ENCODE assay signal across 9 cellular contexts in genomic region chr17:37643118-37643766, GRCh38. TPM values are rescaled to one million over a fixed set of nuclear protein-coding genes. Genes with fewer than 3 reads are reported as not detected.
DNase-seq lines count a peak whose midpoint lies in the region; ATAC-seq, FAIRE-seq and TF ChIP-seq lines count a peak whose summit lies in the region.
"Had no signal": no experiment of that assay in that cellular context is flagged by ENCODE, and none has a peak within 500 bp of the region (broad histone marks: within the 10 kb centered on the region; RNA-seq: fewer than 3 reads in every experiment).

A gene with protein sequence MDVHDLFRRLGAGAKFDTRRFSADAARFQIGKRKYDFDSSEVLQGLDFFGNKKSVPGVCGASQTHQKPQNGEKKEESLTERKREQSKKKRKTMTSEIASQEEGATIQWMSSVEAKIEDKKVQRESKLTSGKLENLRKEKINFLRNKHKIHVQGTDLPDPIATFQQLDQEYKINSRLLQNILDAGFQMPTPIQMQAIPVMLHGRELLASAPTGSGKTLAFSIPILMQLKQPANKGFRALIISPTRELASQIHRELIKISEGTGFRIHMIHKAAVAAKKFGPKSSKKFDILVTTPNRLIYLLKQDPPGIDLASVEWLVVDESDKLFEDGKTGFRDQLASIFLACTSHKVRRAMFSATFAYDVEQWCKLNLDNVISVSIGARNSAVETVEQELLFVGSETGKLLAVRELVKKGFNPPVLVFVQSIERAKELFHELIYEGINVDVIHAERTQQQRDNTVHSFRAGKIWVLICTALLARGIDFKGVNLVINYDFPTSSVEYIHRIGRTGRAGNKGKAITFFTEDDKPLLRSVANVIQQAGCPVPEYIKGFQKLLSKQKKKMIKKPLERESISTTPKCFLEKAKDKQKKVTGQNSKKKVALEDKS (minus strand): TSS chr17:37643446. CDS start chr17:37643420, 26 bp downstream.

- no peaks in the 10 kb centered on the region; the same call in 1 of the 2 replicates for H3K9me1 ChIP-seq in IMR-90 (ENCODE audit: insufficient read depth, low read length)
- no peaks in the 10 kb centered on the region for H3K9me1 ChIP-seq in endothelial cell of umbilical vein (replicated peaks; ENCODE audit: control insufficient read depth, extremely low read depth, insufficient read depth, low read length)

- peaks cover 40% of the 10 kb centered on the region for H3K4me1 Mint-ChIP-seq in CD4-positive, alpha-beta T cell (ENCODE audit: low read depth)
- peaks cover 24% of the 10 kb centered on the region for H3K4me1 Mint-ChIP-seq in mesothelial cell of epicardium

- H3K4me1 ChIP-seq in IMR-90 (ENCODE audit: control insufficient read depth, insufficient read depth, low read length) = peaks cover 3% of the 10 kb centered on the region; the same call in 1 of the 2 replicates
- H3K4me1 ChIP-seq in OCI-LY3 (ENCODE audit: low read length) = peaks cover 10% of the 10 kb centered on the region
- peaks cover 28% of the 10 kb centered on the region for H3K4me1 ChIP-seq in endothelial cell of umbilical vein (ENCODE audit: control insufficient read depth, extremely low read depth, insufficient read depth, low read length)

- BruUV-seq in IMR-90 (replicated peaks; lab: Mats Ljungman, UMichigan) = no TSS peak
- no TSS peak for BruUV-seq in endothelial cell of umbilical vein (replicated peaks; lab: Mats Ljungman, UMichigan)

- peak; percentile 79 to 88 (median 84) for DNase-seq in CD4-positive, alpha-beta T cell
- DNase-seq in IMR-90 (peak; percentile 85), endothelial cell of umbilical vein (ENCODE audit: low read depth, low spot score) (peak; percentile 95), mesothelial cell of epicardium (ENCODE audit: low spot score in 2 of 2, unreplicated experiment in 2 of 2) (peak; percentile 81 to 87)
- peak; percentile 85 for DNase-seq in activated CD8-positive, alpha-beta memory T cell treated with anti-CD3 and anti-CD28 coated beads, Interleukin-2, amount 50 U/mL, for 4 hours
- DNase-seq in stimulated activated CD8-positive, alpha-beta memory T cell treated with anti-CD3 and anti-CD28 coated beads, Interleukin-15, amount 100 ng/mL, for 24 hours (ENCODE audit: low read depth) = peak; percentile 62

- H3K27ac ChIP-seq in CD4-positive, alpha-beta T cell (ENCODE audit: low read depth, low read length) = peak within 1 kb of the TSS; percentile 61
- peak within 1 kb of the TSS; percentile 94 for H3K27ac ChIP-seq in IMR-90 (ENCODE audit: insufficient read depth, low read length)
- H3K27ac ChIP-seq in OCI-LY3 (ENCODE audit: low read length) = peak within 1 kb of the TSS; percentile 20
- H3K27ac ChIP-seq in endothelial cell of umbilical vein (ENCODE audit: insufficient read depth, low read depth, low read length) = peak within 1 kb of the TSS; percentile 73

- H3K36me3 ChIP-seq in IMR-90 (ENCODE audit: control insufficient read depth, insufficient read depth, low read length) (peaks cover 7% of the 10 kb centered on the region), OCI-LY3 (replicated peaks; ENCODE audit: low read depth, low read length) (peaks cover 12% of the 10 kb centered on the region), endothelial cell of umbilical vein (ENCODE audit: control insufficient read depth in 2 of 2, extremely low read depth in 1 of 2, insufficient read depth in 2 of 2, low read length in 2 of 2) (peaks cover 0 to 2% of the 10 kb centered on the region in 2 experiments)

- in situ Hi-C loops in IMR-90 (cut with MboI; ENCODE audit: low sequenced_read_pairs) = loop anchor here (25.0 kb wide), 1 partner anchor 644 kb away; the partner anchor contains the start of gene MRPL45

- peak within 1 kb of the TSS; percentile 59 to 86 for H4K8ac ChIP-seq in IMR-90 (ENCODE audit: low read depth in 2 of 2, low read length in 2 of 2)

- no peaks in the 10 kb centered on the region for H3K9me3 ChIP-seq in CD4-positive, alpha-beta T cell (ENCODE audit: control insufficient read depth, low read length)
- H3K9me3 ChIP-seq in IMR-90 (ENCODE audit: control insufficient read depth, insufficient read depth, low read length) = no peaks in the 10 kb centered on the region
- H3K9me3 ChIP-seq in OCI-LY3 (ENCODE audit: insufficient read depth, low read length) = no peaks in the 10 kb centered on the region
- no peaks in the 10 kb centered on the region for H3K9me3 ChIP-seq in endothelial cell of umbilical vein (replicated peaks; ENCODE audit: control insufficient read depth, insufficient read depth, low read length)

- H3K4me2 ChIP-seq in IMR-90 (ENCODE audit: low read depth, low read length) (peak within 1 kb of the TSS; percentile 89), OCI-LY3 (ENCODE audit: low read length) (peak within 1 kb of the TSS; percentile 93), endothelial cell of umbilical vein (ENCODE audit: insufficient read depth, low read length) (peak within 1 kb of the TSS; percentile 93)

- H4K20me1 ChIP-seq in IMR-90 (ENCODE audit: insufficient read depth, low read length) = no peaks in the 10 kb centered on the region; the same call in 1 of the 2 replicates
- H4K20me1 ChIP-seq in OCI-LY3 (ENCODE audit: insufficient read depth, low read length) = no peaks in the 10 kb centered on the region
- H4K20me1 ChIP-seq in endothelial cell of umbilical vein (replicated peaks; ENCODE audit: control insufficient read depth, extremely low read depth, insufficient read depth, low read length) = no peaks in the 10 kb centered on the region

- peak within 1 kb of the TSS; percentile 29; the same call in 1 of the 3 replicates for H2BK15ac ChIP-seq in IMR-90 (ENCODE audit: low read depth, low read length)

- H3K4me3 Mint-ChIP-seq in CD4-positive, alpha-beta T cell = peak within 1 kb of the TSS; percentile 97
- H3K4me3 Mint-ChIP-seq in mesothelial cell of epicardium = peak within 1 kb of the TSS; percentile 90

- peak within 1 kb of the TSS; percentile 95 for H3K23ac ChIP-seq in IMR-90 (ENCODE audit: low read depth, low read length)

- H3K9me3 Mint-ChIP-seq in CD4-positive, alpha-beta T cell = no peaks in the 10 kb centered on the region
- no peaks in the 10 kb centered on the region for H3K9me3 Mint-ChIP-seq in mesothelial cell of epicardium

- TF ChIP-seq POLR2A in IMR-90 (IDR thresholded peaks at IDR 0.05; ENCODE audit: low read depth, low read length) = peak; percentile 80
- peak; percentile 88 for TF ChIP-seq POLR2A in endothelial cell of umbilical vein (IDR thresholded peaks at IDR 0.05; ENCODE audit: low read depth, low read length)

- H2BK5ac ChIP-seq in IMR-90 (ENCODE audit: low read depth, low read length, poor library complexity, severe bottlenecking) = peak within 1 kb of the TSS; percentile 71

- peak within 1 kb of the TSS; percentile 95 for H3K9ac ChIP-seq in IMR-90 (ENCODE audit: low read depth, low read length)
- H3K9ac ChIP-seq in OCI-LY3 (ENCODE audit: low read length) = peak within 1 kb of the TSS; percentile 89
- H3K9ac ChIP-seq in endothelial cell of umbilical vein (replicated peaks; ENCODE audit: extremely low read depth, insufficient read depth, low read length) = peak within 1 kb of the TSS; percentile 90

- peak within 1 kb of the TSS; percentile 61 for H2AK5ac ChIP-seq in IMR-90 (ENCODE audit: low read depth, low read length)

- peak within 1 kb of the TSS; percentile 92 for H3K27ac Mint-ChIP-seq in CD4-positive, alpha-beta T cell
- peak within 1 kb of the TSS; percentile 95 for H3K27ac Mint-ChIP-seq in mesothelial cell of epicardium

- H2AFZ ChIP-seq in IMR-90 (replicated peaks; ENCODE audit: low read length, poor library complexity) (peak within 1 kb of the TSS; percentile 95), OCI-LY3 (ENCODE audit: low read depth, low read length) (peak within 1 kb of the TSS; percentile 92), endothelial cell of umbilical vein (ENCODE audit: low read depth, low read length) (peak within 1 kb of the TSS; percentile 70)

- intact Hi-C loops in CD4-positive, alpha-beta T cell (cut with DNase I, micrococcal nuclease) = loop anchor here in 1 of 2 experiments (2.0 to 5.0 kb wide), 3 partner anchors 32 to 286 kb away; no protein-coding TSS in a partner anchor
- intact Hi-C loops in IMR-90 (cut with micrococcal nuclease) = no loop called here
- intact Hi-C loops in endothelial cell of umbilical vein (cut with micrococcal nuclease) = loop anchor here (5.0 kb wide), 1 partner anchor 236 kb away; the partner anchor contains the start of genes ACACA and TADA2A

- peak within 1 kb of the TSS; percentile 82 for H4K91ac ChIP-seq in IMR-90 (ENCODE audit: insufficient read depth, low read depth, low read length)

- peak within 1 kb of the TSS; percentile 88 for H3K56ac ChIP-seq in IMR-90 (ENCODE audit: extremely low read depth, insufficient read depth, low read length)

- H4K5ac ChIP-seq in IMR-90 (ENCODE audit: low read depth, low read length) = peak within 1 kb of the TSS; percentile 59

- peaks cover 16% of the 10 kb centered on the region for H3K27me3 ChIP-seq in CD4-positive, alpha-beta T cell (ENCODE audit: control insufficient read depth, insufficient read depth, low read length)
- H3K27me3 ChIP-seq in IMR-90 (ENCODE audit: control insufficient read depth, insufficient read depth, low read length) = no peaks in the 10 kb centered on the region
- peaks cover 32% of the 10 kb centered on the region for H3K27me3 ChIP-seq in OCI-LY3 (ENCODE audit: low read depth, low read length)
- no peaks in the 10 kb centered on the region for H3K27me3 ChIP-seq in endothelial cell of umbilical vein (ENCODE audit: control insufficient read depth in 2 of 2, insufficient read depth in 2 of 2, low read length in 2 of 2)

- CTCF ChIA-PET in CD4-positive, alpha-beta T cell (lab: Charles Lee) = no interaction called here
- CTCF ChIA-PET in IMR-90 (lab: Yijun Ruan, JAX) (no interaction called here), endothelial cell of umbilical vein (lab: Charles Lee) (interaction anchor here (0.9 to 1.0 kb wide), 2 partner anchors 8 to 42 kb away, joined by 3 read pairs; no protein-coding TSS in a partner anchor)

- dilution Hi-C loops in IMR-90 (cut with HindIII; ENCODE audit: low sequenced_read_pairs, unreplicated experiment) = no loop called here
- dilution Hi-C loops in endothelial cell of umbilical vein (cut with MboI; ENCODE audit: extremely low pct_ligation_motif_present, low sequenced_read_pairs) = no loop called here

- peaks cover 2 to 39% of the 10 kb centered on the region in 2 experiments; a peak in 2 of 4 replicates for H3K79me1 ChIP-seq in IMR-90 (ENCODE audit: low read depth in 1 of 2, low read length in 2 of 2)

- H3K4me3 ChIP-seq in IMR-90 (ENCODE audit: insufficient read depth, low read depth, low read length) (peak within 1 kb of the TSS; percentile 80), OCI-LY3 (ENCODE audit: low read length) (peak within 1 kb of the TSS; percentile 97), endothelial cell of umbilical vein (replicated peaks in 1 of 3; ENCODE audit: insufficient read depth in 1 of 3, low read depth in 1 of 3, low read length in 3 of 3) (peak within 1 kb of the TSS; percentile 38 to 77 (median 56))

- TF ChIP-seq RAD21 in IMR-90 (IDR thresholded peaks at IDR 0.05; ENCODE audit: low read length) = no peak

- peak within 1 kb of the TSS; percentile 54 for H2BK20ac ChIP-seq in IMR-90 (ENCODE audit: low read depth, low read length)

- ATAC-seq in CD4-positive, alpha-beta T cell (ENCODE audit: poor library complexity) = peak; percentile 100
- ATAC-seq in GM19467 (IDR thresholded peaks at IDR 0.05; ENCODE audit: unreplicated experiment) (peak; percentile 80), IMR-90 (ENCODE audit: low read depth) (peak; percentile 99)

- no peak for TF ChIP-seq CTCF in CD4-positive, alpha-beta T cell (IDR thresholded peaks at IDR 0.05)
- TF ChIP-seq CTCF in IMR-90 (conservative IDR thresholded peaks at IDR 0.05; ENCODE audit: low read depth, low read length) (no peak; the same call in 1 of the 2 replicates), OCI-LY3 (IDR thresholded peaks at IDR 0.05; ENCODE audit: low read depth, low read length) (no peak), endothelial cell of umbilical vein (IDR thresholded peaks at IDR 0.05; ENCODE audit: extremely low read depth in 1 of 2, insufficient read depth in 1 of 2, low read depth in 1 of 2, low read length in 2 of 2) (no peak), mesothelial cell of epicardium (IDR thresholded peaks at IDR 0.05; ENCODE audit: unreplicated experiment) (no peak)

- H3K14ac ChIP-seq in IMR-90 (replicated peaks; ENCODE audit: low read depth, low read length) = peak within 1 kb of the TSS; percentile 94

- peak within 1 kb of the TSS; percentile 81 for H2BK120ac ChIP-seq in IMR-90 (ENCODE audit: low read depth, low read length)

- WGBS in IMR-90 (ENCODE audit: extremely low coverage in 2 of 2, insufficient read length in 1 of 2), 2 experiments = 0% methylated on average over 4 of the region's 43 CpGs; no CpG with 5 or more reads in 1 of the 2 experiments

- peaks cover 41% of the 10 kb centered on the region for H3K27me3 Mint-ChIP-seq in CD4-positive, alpha-beta T cell
- peaks cover 40% of the 10 kb centered on the region for H3K27me3 Mint-ChIP-seq in mesothelial cell of epicardium (ENCODE audit: low read depth)

- peaks cover 39% of the 10 kb centered on the region for H3K79me2 ChIP-seq in OCI-LY3 (ENCODE audit: low read length)
- H3K79me2 ChIP-seq in endothelial cell of umbilical vein (ENCODE audit: control insufficient read depth, insufficient read depth, low read length) = peaks cover 39% of the 10 kb centered on the region

- peak within 1 kb of the TSS; percentile 63 for H3K18ac ChIP-seq in IMR-90 (ENCODE audit: low read depth, low read length)

- H2AK9ac ChIP-seq in IMR-90 (replicated peaks; ENCODE audit: low read depth, low read length, poor library complexity) = peak within 1 kb of the TSS; percentile 83

- H3K4ac ChIP-seq in IMR-90 (ENCODE audit: low read depth, low read length) = peak within 1 kb of the TSS; percentile 87

- peaks cover 45% of the 10 kb centered on the region for H3K36me3 Mint-ChIP-seq in CD4-positive, alpha-beta T cell (ENCODE audit: low read depth)
- peaks cover 20% of the 10 kb centered on the region for H3K36me3 Mint-ChIP-seq in mesothelial cell of epicardium

- no peak for FAIRE-seq in endothelial cell of umbilical vein (lab: Jason Lieb, UNC)
- FAIRE-seq: islet of Langerhans had no signal

- POLR2A ChIA-PET in CD4-positive, alpha-beta T cell (lab: Charles Lee) = interaction anchor here (0.8 to 2.4 kb wide), 2 partner anchors 16 to 34 kb away, joined by 3 to 10 read pairs; partner anchors contain the start of gene SYNRG
- POLR2A ChIA-PET in IMR-90 (lab: Charles Lee; ENCODE audit: unreplicated experiment) = no interaction called here
- POLR2A ChIA-PET in endothelial cell of umbilical vein (lab: Charles Lee) = no interaction called here

RNA-seq across cellular contexts. Expression of the gene that starts here (rescaled TPM):
- 10 to 100 TPM; 27.4 to 30.1 TPM for total RNA-seq in CD4-positive, alpha-beta T cell
- 26.7 and 32.2 TPM in 2 replicates for total RNA-seq in IMR-90 (2012; rRNA removed)
- 11.2 and 12.5 TPM in 2 replicates for polyA plus RNA-seq in IMR-90 (2012; rRNA removed)
- 1.4 and 1.9 TPM in 2 replicates for polyA plus RNA-seq in IMR-90 (2012; cell fraction: cytosol; rRNA removed)
- polyA plus RNA-seq in IMR-90 (2012; cell fraction: nucleus; rRNA removed; ENCODE audit: low replicate concordance) = 3.3 and 28.4 TPM in 2 replicates
- total RNA-seq in endothelial cell of umbilical vein = 48.4 and 58.4 TPM in 2 replicates
- 10.8 and 12.5 TPM in 2 replicates for polyA plus RNA-seq in endothelial cell of umbilical vein
- polyA plus RNA-seq in endothelial cell of umbilical vein (2011; cell fraction: cytosol; rRNA removed) = 15.3 and 16.2 TPM in 2 replicates
- 52.7 and 59.5 TPM in 2 replicates for polyA plus RNA-seq in endothelial cell of umbilical vein (2011; cell fraction: nucleus; rRNA removed)
- 27.9 and 35.6 TPM in 2 replicates for polyA plus RNA-seq in endothelial cell of umbilical vein (2012)
- polyA minus RNA-seq in endothelial cell of umbilical vein = 27.6 and 31.2 TPM in 2 replicates
- 8.8 TPM for polyA minus RNA-seq in endothelial cell of umbilical vein (2011; cell fraction: cytosol; rRNA and poly(A)+ RNA removed)
- polyA minus RNA-seq in endothelial cell of umbilical vein (2011; cell fraction: nucleus; rRNA and poly(A)+ RNA removed) = 54.5 and 81.2 TPM in 2 replicates
- total RNA-seq in mesothelial cell of epicardium = 45.8 to 49.0 TPM (median 48.3 TPM) in 3 replicates

Comparison
In these comparisons a context has a peak if more than half of its experiments do, and no peak if none do; other contexts are left out.
1. Peak in every context shown above with its lines: DNase-seq, ATAC-seq, H3K4me3 ChIP-seq and H3K27ac ChIP-seq.
2. H3K27ac ChIP-seq: peak in every context shown above with its lines; median percentile 94 in IMR-90; 73 in endothelial cell of umbilical vein; 61 in CD4-positive, alpha-beta T cell; 20 in OCI-LY3.